In the genomic region with DNA sequence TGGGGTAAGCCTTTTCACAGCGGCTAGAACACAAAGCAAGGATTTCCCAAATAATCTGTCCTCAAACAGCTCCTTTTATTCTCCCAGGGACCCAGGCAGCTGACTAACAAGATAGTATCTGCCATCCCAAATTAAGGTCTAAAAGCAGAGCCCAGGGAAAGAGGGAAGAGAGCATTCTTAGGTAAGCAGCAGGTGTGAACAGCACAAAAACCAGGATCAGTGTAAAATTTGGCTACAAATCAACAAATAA, we compare ENCODE assay signal across 27 cellular contexts.
"Had no signal": no experiment of that assay in that cellular context is flagged by ENCODE, and none has a peak within 500 bp of the region (broad histone marks: within the 10 kb centered on the region; RNA-seq: fewer than 3 reads in every experiment).

No MANE protein-coding gene starts in this region.

- DNase-seq: Kasumi-1, MG63, MM.1S, MV-4-11, NCI-H1048, NCI-H1092, NCI-H1092 treated with DMSO at 0.1 percent for 48 hours, NCI-H1417, NCI-H1417 treated with DMSO at 0.1 percent for 48 hours, NCI-H1436, NCI-H1436 treated with DMSO at 0.1 percent for 48 hours, NCI-H146, NCI-H1694, NCI-H1694 treated with DMSO at 0.1 percent for 48 hours, NCI-H187, NCI-H187 treated with DMSO at 0.1 percent for 48 hours, NCI-H2081, NCI-H2081 treated with DMSO at 0.1 percent for 48 hours, NCI-H2107, NCI-H2171, NCI-H2171 treated with DMSO at 0.1 percent for 48 hours, NCI-H2227 treated with DMSO at 0.1 percent for 48 hours, NCI-H226, NCI-H446, NCI-H446 treated with DMSO at 0.1 percent for 48 hours, NCI-H510A had no signal

- H3K27ac ChIP-seq: KMS-11 had no signal

- H3K4me2 ChIP-seq: KMS-11 had no signal

- H3K27me3 ChIP-seq: MG63 had no signal

- H3K9me3 ChIP-seq: MG63 had no signal

- H3K4me3 ChIP-seq: MG63 had no signal

- H3K36me3 ChIP-seq: MG63 had no signal

- H3K9ac ChIP-seq: KMS-11 had no signal
